26 cellular contexts compared by ENCODE assay signal in the genomic region with DNA sequence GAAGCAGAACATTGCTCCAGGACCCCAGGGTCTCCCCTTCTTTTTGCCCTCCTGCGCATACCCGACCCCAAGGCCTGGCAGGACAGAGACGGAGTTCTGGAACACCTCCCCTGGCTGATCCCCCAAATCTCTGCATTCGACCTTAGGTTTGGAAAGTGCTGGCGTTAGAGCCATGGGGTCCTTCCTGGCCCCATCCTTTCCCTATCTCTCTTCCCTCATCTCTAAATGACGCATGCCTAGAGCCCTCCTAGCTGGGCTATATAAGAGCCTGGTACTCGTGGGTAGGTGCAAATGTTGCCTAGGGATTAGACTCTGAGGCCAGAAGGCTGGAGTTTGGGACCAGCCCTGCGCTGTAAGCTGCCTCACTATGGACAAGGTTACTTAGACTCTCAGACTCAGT. TPM values are rescaled to one million over a fixed set of nuclear protein-coding genes. Genes with fewer than 3 reads are reported as not detected.
A peak's percentile ranks its signal among the peaks of the same experiment; 100 is the strongest.
DNase-seq lines count a peak whose midpoint lies in the region; ATAC-seq and TF ChIP-seq lines count a peak whose summit lies in the region.
"Had no signal": no experiment of that assay in that cellular context is flagged by ENCODE, and none has a peak within 500 bp of the region (broad histone marks: within the 10 kb centered on the region; RNA-seq: fewer than 3 reads in every experiment).

No MANE protein-coding gene starts in this region.

- H3F3A ChIP-seq in smooth muscle cell (ENCODE audit: low read depth): no peaks in the 10 kb centered on the region

- H3K4me1 ChIP-seq in ACC112 (ENCODE audit: control insufficient read depth, insufficient read depth, low read length, unreplicated experiment) (peaks cover 19% of the 10 kb centered on the region), smooth muscle cell (ENCODE audit: low read depth) (no peaks in the 10 kb centered on the region)

- DNase-seq in caudate nucleus (lab: John Stamatoyannopoulos, UW) (no peak), mesenteric fat pad (ENCODE audit: low spot score) (peak; percentile 53), smooth muscle cell (lab: John Stamatoyannopoulos, UW; ENCODE audit: unreplicated experiment) (no peak), epidermal melanocyte (ENCODE audit: insufficient read length, low spot score) (no peak)
- no peak for DNase-seq in NK-92 treated with Interleukin-12 subunit alpha and Interleukin-12 subunit beta, amount 100 ng/mL, for 24 hours (lab: John Stamatoyannopoulos, UW)
- DNase-seq: AML-193; CD4-positive, alpha-beta T cell; KBM-7; MG63; NCI-H1105 treated with DMSO at 0.1 percent for 48 hours; NCI-H146; NCI-H1930; NCI-H2107; NCI-H446; NCI-H524 treated with DMSO at 0.1 percent for 48 hours; NCI-H774; PC-3 had no signal

- TF ChIP-seq CTCF in smooth muscle cell (IDR thresholded peaks at IDR 0.05; ENCODE audit: borderline replicate concordance, insufficient read depth, poor library complexity, severe bottlenecking): no peak

- ATAC-seq in GM19395 (IDR thresholded peaks at IDR 0.05; ENCODE audit: unreplicated experiment): no peak
- no peak for ATAC-seq in GM21447 (IDR thresholded peaks at IDR 0.05; ENCODE audit: unreplicated experiment)
- ATAC-seq: PC-3, Right ventricle myocardium inferior had no signal

- WGBS in smooth muscle cell (ENCODE audit: low lambda C conversion rate): 92% methylated on average over 8 of the region's 8 CpGs

- peak overlapping the region; percentile 81; the same call in 1 of the 2 replicates for H3K27ac ChIP-seq in ACC112 (ENCODE audit: low read depth, low read length)
- peak overlapping the region; percentile 100 for H3K27ac ChIP-seq in caudate nucleus (ENCODE audit: low read depth, low read length)
- peak overlapping the region; percentile 95 for H3K27ac ChIP-seq in smooth muscle cell (ENCODE audit: low read depth)
- H3K27ac ChIP-seq: BLaER1 treated with 17β-estradiol and CSF1 and Interleukin-3, amounts not matched to agents 10 nM and 100 nM; SJSA1 had no signal

- no peaks in the 10 kb centered on the region for H4K20me1 ChIP-seq in smooth muscle cell (ENCODE audit: low read depth)
- H4K20me1 ChIP-seq: BLaER1 treated with 17β-estradiol and CSF1 and Interleukin-3, amounts not matched to agents 10 nM and 100 nM had no signal

- H3K79me2 ChIP-seq in ACC112 (ENCODE audit: control insufficient read depth, insufficient read depth, low read length, unreplicated experiment): no peaks in the 10 kb centered on the region
- H3K79me2 ChIP-seq in smooth muscle cell (ENCODE audit: low read depth): no peaks in the 10 kb centered on the region

- H3K4me2 ChIP-seq in smooth muscle cell: peak overlapping the region; percentile 21
- H3K4me2 ChIP-seq: BLaER1 treated with 17β-estradiol and CSF1 and Interleukin-3, amounts not matched to agents 10 nM and 100 nM had no signal

- H3K27me3 ChIP-seq in ACC112 (ENCODE audit: insufficient read depth, low read length): no peaks in the 10 kb centered on the region
- H3K27me3 ChIP-seq in smooth muscle cell (ENCODE audit: low read depth): no peaks in the 10 kb centered on the region
- H3K27me3 ChIP-seq: BLaER1 treated with 17β-estradiol and CSF1 and Interleukin-3, amounts not matched to agents 10 nM and 100 nM; MG63; SJSA1 had no signal

- H3K4me3 ChIP-seq in ACC112 (ENCODE audit: low read depth, low read length) (no peak overlapping the region), smooth muscle cell (no peak overlapping the region)
- H3K4me3 ChIP-seq: BLaER1 treated with 17β-estradiol and CSF1 and Interleukin-3, amounts not matched to agents 10 nM and 100 nM; MG63; SJSA1 had no signal

- H3K9me3 ChIP-seq in smooth muscle cell (replicated peaks; ENCODE audit: low read depth): no peaks in the 10 kb centered on the region
- H3K9me3 ChIP-seq: BLaER1 treated with 17β-estradiol and CSF1 and Interleukin-3, amounts not matched to agents 10 nM and 100 nM; MG63; SJSA1 had no signal

- no peak overlapping the region for H2AFZ ChIP-seq in ACC112 (ENCODE audit: low read length, unreplicated experiment)
- no peak overlapping the region for H2AFZ ChIP-seq in smooth muscle cell (ENCODE audit: low read depth)

- H3K9ac ChIP-seq in smooth muscle cell (ENCODE audit: low read depth): peak overlapping the region; percentile 67
- H3K9ac ChIP-seq: BLaER1 treated with 17β-estradiol and CSF1 and Interleukin-3, amounts not matched to agents 10 nM and 100 nM had no signal

- H3K36me3 ChIP-seq in ACC112 (ENCODE audit: insufficient read depth, low read length) (no peaks in the 10 kb centered on the region), smooth muscle cell (ENCODE audit: low read depth) (no peaks in the 10 kb centered on the region)
- H3K36me3 ChIP-seq: BLaER1 treated with 17β-estradiol and CSF1 and Interleukin-3, amounts not matched to agents 10 nM and 100 nM; MG63; SJSA1 had no signal

RNA-seq across cellular contexts. Expression of a gene that starts 16.6 kb away (rescaled TPM):
- total RNA-seq in mesenteric fat pad: not detected
- total RNA-seq in smooth muscle cell: not detected in 2 replicates
- polyA plus RNA-seq in smooth muscle cell: not detected in 2 replicates
- total RNA-seq: A172; CD4-positive, alpha-beta T cell; H4; LHCN-M2; PC-3; SJSA1 had no signal
